In the genomic region with DNA sequence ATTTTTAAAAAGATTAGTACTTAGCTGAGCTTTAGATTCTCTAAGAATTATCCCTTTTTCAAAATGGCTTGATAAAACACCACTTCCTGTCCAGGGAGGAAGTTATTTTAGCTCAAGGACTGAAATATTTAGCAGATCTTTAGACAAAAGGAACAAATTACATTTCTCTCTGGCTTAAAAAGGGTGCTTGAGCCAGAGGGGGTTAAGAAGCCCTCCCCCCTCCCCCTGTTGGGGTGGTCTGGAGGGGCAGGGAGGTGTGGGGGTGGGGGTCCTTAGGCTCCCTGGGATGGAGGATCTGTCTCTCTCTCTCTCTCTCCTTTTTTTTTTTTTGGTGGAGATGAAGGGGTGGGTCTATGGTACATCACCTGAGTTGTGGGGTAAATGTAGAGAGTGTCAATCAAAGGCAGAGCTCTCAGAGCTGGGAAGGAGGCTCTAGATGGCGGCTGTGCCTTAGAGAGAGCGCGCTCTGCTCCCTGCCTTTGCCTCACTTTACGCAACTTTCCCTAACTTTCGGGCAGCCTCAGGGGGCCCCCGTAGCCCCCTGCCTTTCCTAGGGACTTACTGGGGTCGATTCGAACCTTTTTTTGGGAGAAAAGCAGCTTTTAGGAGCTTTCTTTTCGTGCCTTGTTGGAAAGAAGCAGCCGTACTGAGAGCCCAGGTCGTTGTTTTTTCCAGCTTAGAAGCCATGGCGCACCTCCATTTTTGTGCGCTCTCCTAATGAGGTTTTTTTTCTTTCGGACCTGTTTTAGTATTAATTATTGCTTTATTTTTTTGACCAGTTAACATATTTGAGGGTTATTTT, we compare ENCODE assay signal across 1 cellular context.
A peak's percentile ranks its signal among the peaks of the same experiment; 100 is the strongest.
TF ChIP-seq lines count a peak whose summit lies in the region.

Gene CHD2 (plus strand): TSS at position 415 of the 802 bp plus-strand sequence. CDS start 914 bp downstream, outside the sequence.

TF ChIP-seq in HepG2, 621 proteins besides CTCF, POLR2A, EP300 and RAD21 (continued from another document):
- TF ChIP-seq TEF (CRISPR knock-in tag; IDR thresholded peaks at IDR 0.05): no peak
- TF ChIP-seq TMF1 (CRISPR knock-in tag; IDR thresholded peaks at IDR 0.05; ENCODE audit: low read depth): no peak
- peak; percentile 56; the same call in 1 of the 2 replicates for TF ChIP-seq POGK (CRISPR knock-in tag; conservative IDR thresholded peaks at IDR 0.05)
- no peak for TF ChIP-seq ZNF883 (CRISPR knock-in tag; IDR thresholded peaks at IDR 0.05; ENCODE audit: not compliant biosample characterization)
- TF ChIP-seq RCOR2 (CRISPR knock-in tag; IDR thresholded peaks at IDR 0.05): no peak; the same call in 1 of the 2 replicates
- TF ChIP-seq, protein P1, sequence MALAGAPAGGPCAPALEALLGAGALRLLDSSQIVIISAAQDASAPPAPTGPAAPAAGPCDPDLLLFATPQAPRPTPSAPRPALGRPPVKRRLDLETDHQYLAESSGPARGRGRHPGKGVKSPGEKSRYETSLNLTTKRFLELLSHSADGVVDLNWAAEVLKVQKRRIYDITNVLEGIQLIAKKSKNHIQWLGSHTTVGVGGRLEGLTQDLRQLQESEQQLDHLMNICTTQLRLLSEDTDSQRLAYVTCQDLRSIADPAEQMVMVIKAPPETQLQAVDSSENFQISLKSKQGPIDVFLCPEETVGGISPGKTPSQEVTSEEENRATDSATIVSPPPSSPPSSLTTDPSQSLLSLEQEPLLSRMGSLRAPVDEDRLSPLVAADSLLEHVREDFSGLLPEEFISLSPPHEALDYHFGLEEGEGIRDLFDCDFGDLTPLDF (CRISPR knock-in tag; IDR thresholded peaks at IDR 0.05): no peak
- TF ChIP-seq TP53 (CRISPR knock-in tag; conservative IDR thresholded peaks at IDR 0.05): no peak
- TF ChIP-seq IRF2 (CRISPR knock-in tag; IDR thresholded peaks at IDR 0.05): 0 out of 2 replicates have a peak, but pooled peaks have one; percentile 35
- no peak; the same call in 1 of the 2 replicates for TF ChIP-seq ZGPAT (CRISPR knock-in tag; IDR thresholded peaks at IDR 0.05)
- TF ChIP-seq ZMYM4 (CRISPR knock-in tag; IDR thresholded peaks at IDR 0.05): peak; percentile 69; the same call in 1 of the 2 replicates
- TF ChIP-seq ZNF331 (CRISPR knock-in tag; IDR thresholded peaks at IDR 0.05): peak; percentile 45; the same call in 1 of the 2 replicates
- TF ChIP-seq NRL (CRISPR knock-in tag; IDR thresholded peaks at IDR 0.05; ENCODE audit: borderline replicate concordance): no peak
- no peak for TF ChIP-seq ZNF564 (CRISPR knock-in tag; IDR thresholded peaks at IDR 0.05)
- no peak; the same call in 1 of the 2 replicates for TF ChIP-seq MYC (CRISPR knock-in tag; IDR thresholded peaks at IDR 0.05; ENCODE audit: borderline replicate concordance)
- TF ChIP-seq KLF13 (CRISPR knock-in tag; IDR thresholded peaks at IDR 0.05): no peak
- no peak for TF ChIP-seq SIX4 (CRISPR knock-in tag; IDR thresholded peaks at IDR 0.05)
- no peak for TF ChIP-seq ZNF557 (CRISPR knock-in tag; IDR thresholded peaks at IDR 0.05)
- 0 out of 2 replicates have a peak, but pooled peaks have one; percentile 33 for TF ChIP-seq RBFOX2 (IDR thresholded peaks at IDR 0.05; ENCODE audit: low read depth, low read length)
- TF ChIP-seq USF2 (IDR thresholded peaks at IDR 0.05; ENCODE audit: low read depth, low read length): no peak
- TF ChIP-seq USF2 (CRISPR knock-in tag; IDR thresholded peaks at IDR 0.05; ENCODE audit: borderline replicate concordance): no peak
- no peak for TF ChIP-seq ZMAT3 (CRISPR knock-in tag; conservative IDR thresholded peaks at IDR 0.05)
- TF ChIP-seq ZC3H4 (CRISPR knock-in tag; IDR thresholded peaks at IDR 0.05; ENCODE audit: borderline replicate concordance): peak; percentile 60; the same call in 1 of the 2 replicates
- TF ChIP-seq ZNF720 (CRISPR knock-in tag; IDR thresholded peaks at IDR 0.05): no peak
- no peak for TF ChIP-seq NCOA1 (CRISPR knock-in tag; IDR thresholded peaks at IDR 0.05)
- TF ChIP-seq SP1 (IDR thresholded peaks at IDR 0.05): no peak
- no peak for TF ChIP-seq SP1 (CRISPR knock-in tag; IDR thresholded peaks at IDR 0.05)
- TF ChIP-seq EHMT2 (IDR thresholded peaks at IDR 0.05; ENCODE audit: borderline replicate concordance, low read depth, low read length): no peak; the same call in 1 of the 2 replicates
- TF ChIP-seq, protein P2, sequence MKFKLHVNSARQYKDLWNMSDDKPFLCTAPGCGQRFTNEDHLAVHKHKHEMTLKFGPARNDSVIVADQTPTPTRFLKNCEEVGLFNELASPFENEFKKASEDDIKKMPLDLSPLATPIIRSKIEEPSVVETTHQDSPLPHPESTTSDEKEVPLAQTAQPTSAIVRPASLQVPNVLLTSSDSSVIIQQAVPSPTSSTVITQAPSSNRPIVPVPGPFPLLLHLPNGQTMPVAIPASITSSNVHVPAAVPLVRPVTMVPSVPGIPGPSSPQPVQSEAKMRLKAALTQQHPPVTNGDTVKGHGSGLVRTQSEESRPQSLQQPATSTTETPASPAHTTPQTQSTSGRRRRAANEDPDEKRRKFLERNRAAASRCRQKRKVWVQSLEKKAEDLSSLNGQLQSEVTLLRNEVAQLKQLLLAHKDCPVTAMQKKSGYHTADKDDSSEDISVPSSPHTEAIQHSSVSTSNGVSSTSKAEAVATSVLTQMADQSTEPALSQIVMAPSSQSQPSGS (CRISPR knock-in tag; IDR thresholded peaks at IDR 0.05): peak; percentile 60; the same call in 1 of the 2 replicates
- TF ChIP-seq ZSCAN9 (CRISPR knock-in tag; IDR thresholded peaks at IDR 0.05; ENCODE audit: borderline replicate concordance): peak; percentile 64; the same call in 1 of the 2 replicates
- TF ChIP-seq, protein P3, sequence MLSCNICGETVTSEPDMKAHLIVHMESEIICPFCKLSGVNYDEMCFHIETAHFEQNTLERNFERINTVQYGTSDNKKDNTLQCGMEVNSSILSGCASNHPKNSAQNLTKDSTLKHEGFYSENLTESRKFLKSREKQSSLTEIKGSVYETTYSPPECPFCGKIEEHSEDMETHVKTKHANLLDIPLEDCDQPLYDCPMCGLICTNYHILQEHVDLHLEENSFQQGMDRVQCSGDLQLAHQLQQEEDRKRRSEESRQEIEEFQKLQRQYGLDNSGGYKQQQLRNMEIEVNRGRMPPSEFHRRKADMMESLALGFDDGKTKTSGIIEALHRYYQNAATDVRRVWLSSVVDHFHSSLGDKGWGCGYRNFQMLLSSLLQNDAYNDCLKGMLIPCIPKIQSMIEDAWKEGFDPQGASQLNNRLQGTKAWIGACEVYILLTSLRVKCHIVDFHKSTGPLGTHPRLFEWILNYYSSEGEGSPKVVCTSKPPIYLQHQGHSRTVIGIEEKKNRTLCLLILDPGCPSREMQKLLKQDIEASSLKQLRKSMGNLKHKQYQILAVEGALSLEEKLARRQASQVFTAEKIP (CRISPR knock-in tag; IDR thresholded peaks at IDR 0.05; ENCODE audit: borderline replicate concordance): no peak
